Comparison of ENCODE assay signal across 8 cellular contexts in the genomic region with DNA sequence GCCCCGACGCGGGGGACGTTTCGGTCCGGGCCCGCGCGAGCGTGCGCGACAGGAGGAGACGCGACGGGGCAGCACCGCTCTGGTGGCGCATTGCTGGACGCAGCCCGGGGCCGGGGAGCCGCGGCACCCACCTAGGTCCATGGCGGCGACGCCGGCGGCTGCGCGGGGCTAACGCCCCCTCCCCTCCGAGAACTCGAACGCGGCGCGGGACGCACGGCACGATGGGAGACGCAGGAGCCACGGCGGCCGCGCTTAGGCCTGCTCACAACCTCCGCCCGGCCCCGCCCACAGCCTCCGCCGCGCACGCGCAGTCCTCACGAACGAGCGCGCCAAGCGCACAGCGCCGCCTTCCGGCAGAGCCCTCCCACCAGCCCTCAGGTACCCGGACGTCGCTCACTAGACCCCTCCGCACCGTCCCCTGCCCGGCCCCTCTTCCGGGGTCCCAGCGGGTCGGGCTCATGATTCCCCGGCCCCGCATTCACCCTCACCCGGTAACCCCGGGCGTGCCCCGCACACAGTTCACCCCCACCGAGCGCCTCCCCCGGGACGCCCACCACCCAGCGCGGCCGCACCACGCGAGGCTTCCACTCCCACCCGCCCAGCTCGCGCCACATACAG. TPM values are rescaled to one million over a fixed set of nuclear protein-coding genes. Genes with fewer than 3 reads are reported as not detected.
DNase-seq lines count a peak whose midpoint lies in the region; ATAC-seq and TF ChIP-seq lines count a peak whose summit lies in the region.

A gene (minus strand): TSS at position 263 of the 618 bp plus-strand sequence. CDS start 122 bp downstream, at position 141.

- peak within 1 kb of the TSS; percentile 30 for H3K27ac ChIP-seq in GM23248
- peak within 1 kb of the TSS; percentile 81 for H3K27ac ChIP-seq in foreskin keratinocyte
- no peak within 1 kb of the TSS for H3K27ac ChIP-seq in neural progenitor cell
- peak within 1 kb of the TSS; percentile 73 for H3K27ac ChIP-seq in stomach smooth muscle (ENCODE audit: low read length)

- H3K9me3 ChIP-seq in ES-I3 (ENCODE audit: control insufficient read depth, insufficient read depth, low read length), result peaks cover 4% of the 10 kb centered on the region; the same call in 1 of the 2 replicates
- no peaks in the 10 kb centered on the region for H3K9me3 ChIP-seq in GM23248 (ENCODE audit: low read depth)
- no peaks in the 10 kb centered on the region for H3K9me3 ChIP-seq in neural progenitor cell (ENCODE audit: low read depth)
- H3K9me3 ChIP-seq in stomach smooth muscle (ENCODE audit: control insufficient read depth in 2 of 2, low read length in 2 of 2), result no peaks in the 10 kb centered on the region

- H3F3A ChIP-seq in GM23248 (ENCODE audit: insufficient read depth) (peaks cover 15% of the 10 kb centered on the region), neural progenitor cell (ENCODE audit: low read depth) (peaks cover 37% of the 10 kb centered on the region)

- peak; percentile 93 for DNase-seq in GM23248
- peak; percentile 41 to 47 for DNase-seq in Kasumi-1 (lab: John Stamatoyannopoulos, UW)
- peak; percentile 98 for DNase-seq in activated gamma-delta T cell treated with Interleukin-2 at 50 U/mL for 16 hours
- peak in 1 of 2 donors; percentile 67 for DNase-seq in foreskin keratinocyte
- DNase-seq in neural progenitor cell (ENCODE audit: low spot score), result peak; percentile 97

- ATAC-seq in foreskin keratinocyte, result peak; percentile 80

- H3K4me2 ChIP-seq in GM23248 (ENCODE audit: unreplicated experiment) (peak within 1 kb of the TSS; percentile 95), neural progenitor cell (peak within 1 kb of the TSS; percentile 99)

- no peaks in the 10 kb centered on the region for H3K9me2 ChIP-seq in GM23248 (ENCODE audit: insufficient read depth)

- H3K4me1 ChIP-seq in ES-I3 (ENCODE audit: insufficient read depth, low read length), result no peaks in the 10 kb centered on the region; the same call in 1 of the 2 replicates
- H3K4me1 ChIP-seq in GM23248 (ENCODE audit: insufficient read depth), result peaks cover 11% of the 10 kb centered on the region; the same call in 1 of the 2 replicates
- H3K4me1 ChIP-seq in foreskin keratinocyte, result peaks cover 21% of the 10 kb centered on the region
- H3K4me1 ChIP-seq in neural progenitor cell, result peaks cover 26% of the 10 kb centered on the region
- H3K4me1 ChIP-seq in stomach smooth muscle (ENCODE audit: control insufficient read depth, insufficient read depth, low read length), result peaks cover 20% of the 10 kb centered on the region

- peak; percentile 99 for TF ChIP-seq CTCF in foreskin keratinocyte (conservative IDR thresholded peaks at IDR 0.05)
- peak; percentile 80 for TF ChIP-seq CTCF in neural progenitor cell (IDR thresholded peaks at IDR 0.05)

- peak within 1 kb of the TSS; percentile 85 for H3K4me3 ChIP-seq in GM23248
- peak within 1 kb of the TSS; percentile 64 for H3K4me3 ChIP-seq in neural progenitor cell
- H3K4me3 ChIP-seq in stomach smooth muscle (ENCODE audit: low read length in 2 of 2), result peak within 1 kb of the TSS; percentile 72 to 80

- H3K9ac ChIP-seq in ES-I3 (ENCODE audit: low read depth, low read length) (peak within 1 kb of the TSS; percentile 65), GM23248 (peak within 1 kb of the TSS; percentile 88), neural progenitor cell (peak within 1 kb of the TSS; percentile 43), stomach smooth muscle (ENCODE audit: low read length in 2 of 2) (peak within 1 kb of the TSS; percentile 71 to 75)

- H4K20me1 ChIP-seq in GM23248 (ENCODE audit: insufficient read depth), result no peaks in the 10 kb centered on the region
- peaks cover 8% of the 10 kb centered on the region for H4K20me1 ChIP-seq in neural progenitor cell (ENCODE audit: low read depth)

- H3K4me1 Mint-ChIP-seq in neural progenitor cell, result peaks cover 30% of the 10 kb centered on the region

- H3K36me3 ChIP-seq in ES-I3 (ENCODE audit: insufficient read depth, low read length) (peaks cover 17% of the 10 kb centered on the region), GM23248 (ENCODE audit: low read depth) (no peaks in the 10 kb centered on the region), neural progenitor cell (no peaks in the 10 kb centered on the region), stomach smooth muscle (ENCODE audit: control insufficient read depth in 2 of 2, insufficient read depth in 2 of 2, low read length in 2 of 2) (peaks cover 5 to 9% of the 10 kb centered on the region in 2 donors)

- peaks cover 50% of the 10 kb centered on the region for H3K36me3 Mint-ChIP-seq in neural progenitor cell

- H3K27me3 ChIP-seq in GM23248 (replicated peaks; ENCODE audit: insufficient read depth) (no peaks in the 10 kb centered on the region), foreskin keratinocyte (no peaks in the 10 kb centered on the region), neural progenitor cell (no peaks in the 10 kb centered on the region), stomach smooth muscle (ENCODE audit: control insufficient read depth in 1 of 2, insufficient read depth in 2 of 2, low read length in 2 of 2) (no peaks in the 10 kb centered on the region)

- peaks cover 24% of the 10 kb centered on the region for H3K9me3 Mint-ChIP-seq in neural progenitor cell

- peak; percentile 92 for TF ChIP-seq POLR2A in Raji (IDR thresholded peaks at IDR 0.05; ENCODE audit: insufficient read depth, low read depth, low read length)

- H2AFZ ChIP-seq in GM23248 (peak within 1 kb of the TSS; percentile 99), neural progenitor cell (replicated peaks) (peak within 1 kb of the TSS; percentile 59)

- in situ Hi-C loops in GM23248 (cut with MboI), result no loop called here

- peak within 1 kb of the TSS; percentile 96 for H3K4me3 Mint-ChIP-seq in neural progenitor cell

- H3K27ac Mint-ChIP-seq in neural progenitor cell, result peak within 1 kb of the TSS; percentile 97

- WGBS in GM23248 (ENCODE audit: low coverage in 1 of 2, low lambda C conversion rate in 2 of 2, missing lambda C conversion rate in 2 of 2), 2 experiments, result 1% methylated on average over 32 to 54 of the region's 87 CpGs

- H3K79me2 ChIP-seq in GM23248 (ENCODE audit: insufficient read depth) (peaks cover 40% of the 10 kb centered on the region), neural progenitor cell (ENCODE audit: low read depth) (peaks cover 47% of the 10 kb centered on the region)

- H3K27me3 Mint-ChIP-seq in neural progenitor cell (ENCODE audit: insufficient read depth, low read depth), result peaks cover 9% of the 10 kb centered on the region

RNA-seq across cellular contexts. Expression of the gene that starts here (rescaled TPM):
- total RNA-seq in GM23248 (2014; rRNA removed; shearing (Covaris generic)), result 9.7 and 11.1 TPM in 2 replicates
- polyA plus RNA-seq in GM23248 (2016; fragmentation: Nextera tagmentation; extraction: Ambion mirVana), result 18.0 and 18.2 TPM in 2 replicates
- total RNA-seq in foreskin keratinocyte, result 35.5 and 41.5 TPM in 2 replicates
- polyA plus RNA-seq in foreskin keratinocyte, result 24.0 and 30.6 TPM in 2 replicates
- total RNA-seq in neural progenitor cell (ENCODE audit: low replicate concordance), result 15.6 and 30.8 TPM in 2 replicates
